ENCODE assay signal across 31 cellular contexts in the genomic region with DNA sequence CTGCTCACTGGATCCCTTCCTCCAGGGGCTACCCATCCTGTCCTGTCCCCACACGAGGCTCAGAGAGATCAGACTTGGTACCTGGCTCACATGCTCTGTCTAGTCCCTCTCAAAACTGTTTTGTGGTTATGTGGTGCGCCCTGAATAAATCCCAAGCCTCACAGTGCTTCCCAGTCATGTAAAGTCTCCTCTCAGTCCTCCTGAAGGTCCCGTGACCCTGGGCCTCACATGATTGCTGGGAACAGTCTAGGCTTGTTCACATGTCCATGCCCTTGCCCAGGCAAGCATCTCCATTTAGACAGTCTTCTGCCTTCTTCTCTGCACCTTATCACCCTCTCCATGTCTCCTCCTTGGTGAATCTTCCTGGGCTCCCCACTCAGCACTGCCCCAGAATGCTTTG.
"Had no signal": no experiment of that assay in that cellular context is flagged by ENCODE, and none has a peak within 500 bp of the region (broad histone marks: within the 10 kb centered on the region; RNA-seq: fewer than 3 reads in every experiment).

No MANE protein-coding gene starts in this region.

- H3K4me3 Mint-ChIP-seq: activated B cell treated with CpG ODN at 0.5 μM for 24 hours; activated CD4-positive, alpha-beta memory T cell treated with anti-CD3 and anti-CD28 coated beads, Interleukin-2, amount 10 ng/mL, durations not matched to agents 7 days and 5 days; activated naive CD8-positive, alpha-beta T cell; activated T-cell treated with anti-CD3 and anti-CD28 coated beads, Interleukin-2, amount 50 U/mL, for 24 hours; activated T-cell treated with anti-CD3 and anti-CD28 coated beads, Interleukin-2, amount 50 U/mL, for 72 hours; central memory CD8-positive, alpha-beta T cell; dendritic cell treated with granulocyte-macrophage colony-stimulating factor and Interleukin-4, amounts not matched to agents 40 ng/mL and 50 ng/mL, for 4 days; endodermal cell; T-helper 17 cell; T-helper 2 cell treated with Interferon-gamma antibody and Interleukin-4, amounts not matched to agents 5 μg/mL and 100 μg/mL, for 36 hours had no signal

- H3K36me3 ChIP-seq: esophagus squamous epithelium, heart right ventricle, WERI-Rb-1 had no signal

- H3K4me3 ChIP-seq: body of pancreas, coronary artery, dorsolateral prefrontal cortex, esophagus squamous epithelium, heart right ventricle had no signal

- H3K27me3 ChIP-seq: body of pancreas, dorsolateral prefrontal cortex had no signal

- DNase-seq: activated B cell treated with CpG ODN at 0.5 μM for 24 hours; activated CD4-positive, alpha-beta memory T cell treated with anti-CD3 and anti-CD28 coated beads, Interleukin-2, amount 10 ng/mL, durations not matched to agents 7 days and 5 days; activated CD4-positive, alpha-beta T cell treated with anti-CD3 and anti-CD28 coated beads for 48 hours; activated CD8-positive, alpha-beta memory T cell treated with anti-CD3 and anti-CD28 coated beads, Interleukin-2, amount 50 U/mL, for 48 hours; activated effector memory CD4-positive, alpha-beta T cell treated with Interleukin-2 at 50 U/mL for 16 hours; activated gamma-delta T cell treated with Interleukin-2 at 50 U/mL for 16 hours; activated naive CD4-positive, alpha-beta T cell treated with anti-CD3 and anti-CD28 coated beads, Interleukin-2, amount 50 U/mL, for 16 hours; activated naive CD4-positive, alpha-beta T cell treated with Interleukin-2 at 50 U/mL for 16 hours; activated T-cell treated with anti-CD3 and anti-CD28 coated beads for 4 hours; activated T-cell treated with anti-CD3 and anti-CD28 coated beads, Interleukin-2, amount 50 U/mL, for 24 hours; activated T-cell treated with anti-CD3 and anti-CD28 coated beads, Interleukin-2, amount 50 U/mL, for 72 hours; amygdala; aorta; body of pancreas; dorsolateral prefrontal cortex; effector memory CD4-positive, alpha-beta T cell; endodermal cell; esophagus squamous epithelium; glutamatergic neuron; heart right ventricle; T-helper 1 cell; T-helper 17 cell; T1000; WERI-Rb-1 had no signal

- H3K36me3 Mint-ChIP-seq: activated naive CD8-positive, alpha-beta T cell had no signal

- H3K9me3 ChIP-seq: body of pancreas, esophagus squamous epithelium, heart right ventricle had no signal

- ATAC-seq: activated CD4-positive, CD25-positive, alpha-beta regulatory T cell treated with anti-CD3 and anti-CD28 coated beads, Interleukin-2, amount 50 U/mL, for 24 hours; activated T-cell treated with anti-CD3 and anti-CD28 coated beads, Interleukin-2, amount 50 U/mL, for 72 hours; body of pancreas; heart right ventricle; T-helper 17 cell had no signal

- H3K9me3 Mint-ChIP-seq: activated B cell treated with CpG ODN at 0.5 μM for 24 hours; activated CD4-positive, alpha-beta memory T cell treated with anti-CD3 and anti-CD28 coated beads, Interleukin-2, amount 10 ng/mL, durations not matched to agents 7 days and 5 days; activated T-cell treated with anti-CD3 and anti-CD28 coated beads, Interleukin-2, amount 50 U/mL, for 24 hours; activated T-cell treated with anti-CD3 and anti-CD28 coated beads, Interleukin-2, amount 50 U/mL, for 72 hours; central memory CD8-positive, alpha-beta T cell; dendritic cell treated with granulocyte-macrophage colony-stimulating factor and Interleukin-4, amounts not matched to agents 40 ng/mL and 50 ng/mL, for 4 days; endodermal cell; T-helper 2 cell treated with Interferon-gamma antibody and Interleukin-4, amounts not matched to agents 5 μg/mL and 100 μg/mL, for 36 hours had no signal

- H3K27ac Mint-ChIP-seq: activated B cell treated with CpG ODN at 0.5 μM for 24 hours; activated CD4-positive, alpha-beta memory T cell treated with anti-CD3 and anti-CD28 coated beads, Interleukin-2, amount 10 ng/mL, durations not matched to agents 7 days and 5 days; activated naive CD8-positive, alpha-beta T cell; activated T-cell treated with anti-CD3 and anti-CD28 coated beads, Interleukin-2, amount 50 U/mL, for 24 hours; activated T-cell treated with anti-CD3 and anti-CD28 coated beads, Interleukin-2, amount 50 U/mL, for 72 hours; dendritic cell treated with granulocyte-macrophage colony-stimulating factor and Interleukin-4, amounts not matched to agents 40 ng/mL and 50 ng/mL, for 4 days; endodermal cell; T-helper 17 cell; T-helper 2 cell treated with Interferon-gamma antibody and Interleukin-4, amounts not matched to agents 5 μg/mL and 100 μg/mL, for 36 hours had no signal

- H3K27me3 Mint-ChIP-seq: activated B cell treated with CpG ODN at 0.5 μM for 24 hours; activated naive CD8-positive, alpha-beta T cell; activated T-cell treated with anti-CD3 and anti-CD28 coated beads, Interleukin-2, amount 50 U/mL, for 24 hours; central memory CD8-positive, alpha-beta T cell; T-helper 17 cell had no signal

- H3K4me1 Mint-ChIP-seq: activated B cell treated with CpG ODN at 0.5 μM for 24 hours; central memory CD8-positive, alpha-beta T cell; endodermal cell had no signal

- H3K27ac ChIP-seq: body of pancreas, coronary artery, dorsolateral prefrontal cortex, epithelial cell of prostate, esophagus squamous epithelium, heart right ventricle, WERI-Rb-1 had no signal

- H3K4me1 ChIP-seq: body of pancreas, esophagus squamous epithelium, heart right ventricle had no signal
